Comparison of ENCODE assay signal across 16 cellular contexts in genomic region chr5:36691241-36691640, GRCh38.
DNase-seq lines count a peak whose midpoint lies in the region; ATAC-seq and TF ChIP-seq lines count a peak whose summit lies in the region.
"Had no signal": no experiment of that assay in that cellular context is flagged by ENCODE, and none has a peak within 500 bp of the region (broad histone marks: within the 10 kb centered on the region; RNA-seq: fewer than 3 reads in every experiment).

No MANE protein-coding gene starts in this region.

- no peak overlapping the region for H3K4me3 Mint-ChIP-seq in MCF 10A (ENCODE audit: unreplicated experiment)
- peak overlapping the region; percentile 62 for H3K4me3 Mint-ChIP-seq in activated T-helper 17 cell treated with anti-CD3 and anti-CD28 coated beads, Interleukin-2, amount 50 U/mL, for 72 hours
- peak overlapping the region in 4 of 5 donors; percentile 4 to 90 (median 18) for H3K4me3 Mint-ChIP-seq in immature natural killer cell

- H3K9me3 ChIP-seq in breast epithelium: no peaks in the 10 kb centered on the region
- H3K9me3 ChIP-seq: lower lobe of right lung, right lobe of liver had no signal

- DNase-seq in MCF 10A (ENCODE audit: unreplicated experiment): peak; percentile 31
- DNase-seq in breast epithelium (ENCODE audit: low spot score in 2 of 2): no peak
- no peak for DNase-seq in immature natural killer cell
- DNase-seq in activated naive CD4-positive, alpha-beta T cell treated with anti-CD3 and anti-CD28 coated beads, Interleukin-2, amount 50 U/mL, for 72 hours (ENCODE audit: low spot score in 2 of 2): no peak
- DNase-seq in NCI-H1092 (lab: John Stamatoyannopoulos, UW): no peak
- no peak for DNase-seq in iPS-NIHi11 (ENCODE audit: low spot score)
- DNase-seq: activated CD4-positive, CD25-positive, alpha-beta regulatory T cell treated with anti-CD3 and anti-CD28 coated beads, Interleukin-2, amount 50 U/mL, for 72 hours; activated CD8-positive, alpha-beta memory T cell treated with anti-CD3 and anti-CD28 coated beads, Interleukin-2, amount 10 ng/mL, durations not matched to agents 7 days and 5 days; activated gamma-delta T cell; lower lobe of right lung; right lobe of liver; stimulated activated CD4-positive, alpha-beta T cell treated with anti-CD3 and anti-CD28 coated beads, Interleukin-4, amount 100 ng/mL, for 24 hours; T-helper 2 cell had no signal

- H3K36me3 Mint-ChIP-seq in MCF 10A (ENCODE audit: insufficient read depth, unreplicated experiment) (no peaks in the 10 kb centered on the region), immature natural killer cell (no peaks in the 10 kb centered on the region)
- no peaks in the 10 kb centered on the region for H3K36me3 Mint-ChIP-seq in activated T-helper 17 cell treated with anti-CD3 and anti-CD28 coated beads, Interleukin-2, amount 50 U/mL, for 72 hours (ENCODE audit: low read depth)
- H3K36me3 Mint-ChIP-seq in activated naive CD4-positive, alpha-beta T cell treated with anti-CD3 and anti-CD28 coated beads, Interleukin-2, amount 50 U/mL, for 72 hours: peaks cover 0 to 5% of the 10 kb centered on the region in 2 donors
- H3K36me3 Mint-ChIP-seq: activated CD8-positive, alpha-beta memory T cell treated with anti-CD3 and anti-CD28 coated beads, Interleukin-2, amount 10 ng/mL, durations not matched to agents 7 days and 5 days; type B pancreatic cell had no signal

- no peak overlapping the region for H3K27ac Mint-ChIP-seq in MCF 10A (ENCODE audit: low read depth, unreplicated experiment)
- no peak overlapping the region for H3K27ac Mint-ChIP-seq in activated T-helper 17 cell treated with anti-CD3 and anti-CD28 coated beads, Interleukin-2, amount 50 U/mL, for 72 hours
- H3K27ac Mint-ChIP-seq in immature natural killer cell: no peak overlapping the region
- H3K27ac Mint-ChIP-seq in activated naive CD4-positive, alpha-beta T cell treated with anti-CD3 and anti-CD28 coated beads, Interleukin-2, amount 50 U/mL, for 72 hours: no peak overlapping the region
- H3K27ac Mint-ChIP-seq: activated CD8-positive, alpha-beta memory T cell treated with anti-CD3 and anti-CD28 coated beads, Interleukin-2, amount 10 ng/mL, durations not matched to agents 7 days and 5 days had no signal

- H3K27me3 Mint-ChIP-seq in MCF 10A (ENCODE audit: insufficient read depth, unreplicated experiment) (no peaks in the 10 kb centered on the region), immature natural killer cell (ENCODE audit: low read depth in 3 of 3) (peaks cover 2 to 6% (median 5%) of the 10 kb centered on the region in 3 donors)
- peaks cover 31% of the 10 kb centered on the region for H3K27me3 Mint-ChIP-seq in activated T-helper 17 cell treated with anti-CD3 and anti-CD28 coated beads, Interleukin-2, amount 50 U/mL, for 72 hours

- POLR2A ChIA-PET in MCF 10A (lab: Yijun Ruan, JAX): interaction anchor here (0.6 to 4.0 kb wide), 14 partner anchors 10 to 449 kb away, joined by 3 to 38 read pairs (median 4); partner anchors contain the start of genes NADK2 and SLC1A3

- no peak overlapping the region for H3K4me3 ChIP-seq in breast epithelium
- H3K4me3 ChIP-seq: lower lobe of right lung had no signal

- intact Hi-C loops in MCF 10A (cut with micrococcal nuclease) (no loop called here), breast epithelium (cut with DNase I; ENCODE audit: low total_unique reads) (no loop called here)

- CTCF ChIA-PET in MCF 10A (lab: Yijun Ruan, JAX): interaction anchor here (0.6 to 10.5 kb wide), 28 partner anchors 9 to 531 kb away, joined by 3 to 252 read pairs (median 4); partner anchors contain the start of gene SLC1A3

- H3K27ac ChIP-seq in breast epithelium (peak overlapping the region in 1 of 2 donors; percentile 40), temporal lobe (ENCODE audit: low read depth, low read length) (peak overlapping the region; percentile 70)
- H3K27ac ChIP-seq: right lobe of liver had no signal

- no peak for TF ChIP-seq POLR2A in breast epithelium (IDR thresholded peaks at IDR 0.05)

- BruUV-seq in MCF 10A (replicated peaks; lab: Mats Ljungman, UMichigan): no TSS peak

- H3K4me1 ChIP-seq in breast epithelium: peaks cover 5 to 6% of the 10 kb centered on the region in 2 donors

- TF ChIP-seq CTCF in MCF 10A (IDR thresholded peaks at IDR 0.05; ENCODE audit: unreplicated experiment) (no peak), breast epithelium (IDR thresholded peaks at IDR 0.05) (no peak)

- H3K27me3 ChIP-seq in breast epithelium: no peaks in the 10 kb centered on the region
- H3K27me3 ChIP-seq: right lobe of liver had no signal

- H3K4me1 Mint-ChIP-seq in MCF 10A (ENCODE audit: insufficient read depth, unreplicated experiment): peaks cover 14% of the 10 kb centered on the region
- peaks cover 5% of the 10 kb centered on the region for H3K4me1 Mint-ChIP-seq in activated T-helper 17 cell treated with anti-CD3 and anti-CD28 coated beads, Interleukin-2, amount 50 U/mL, for 72 hours
- H3K4me1 Mint-ChIP-seq in immature natural killer cell: peaks cover 11 to 15% of the 10 kb centered on the region in 2 donors

- ATAC-seq in activated T-helper 17 cell treated with anti-CD3 and anti-CD28 coated beads, Interleukin-2, amount 50 U/mL, for 72 hours (replicated peaks): no peak
- ATAC-seq in activated naive CD4-positive, alpha-beta T cell treated with anti-CD3 and anti-CD28 coated beads, Interleukin-2, amount 50 U/mL, for 72 hours: no peak
- ATAC-seq: lower lobe of right lung had no signal

- H3K9me3 Mint-ChIP-seq in MCF 10A (ENCODE audit: unreplicated experiment): no peaks in the 10 kb centered on the region
- no peaks in the 10 kb centered on the region for H3K9me3 Mint-ChIP-seq in activated T-helper 17 cell treated with anti-CD3 and anti-CD28 coated beads, Interleukin-2, amount 50 U/mL, for 72 hours
- no peaks in the 10 kb centered on the region for H3K9me3 Mint-ChIP-seq in immature natural killer cell
- no peaks in the 10 kb centered on the region for H3K9me3 Mint-ChIP-seq in activated naive CD4-positive, alpha-beta T cell treated with anti-CD3 and anti-CD28 coated beads, Interleukin-2, amount 50 U/mL, for 72 hours
- H3K9me3 Mint-ChIP-seq: type B pancreatic cell had no signal

- no peaks in the 10 kb centered on the region for H3K36me3 ChIP-seq in breast epithelium
- H3K36me3 ChIP-seq: lower lobe of right lung, right lobe of liver had no signal
